Comparison of ENCODE assay signal across 12 cellular contexts in genomic region chr4:36551697-36552214, GRCh38.
A peak's percentile ranks its signal among the peaks of the same experiment; 100 is the strongest.
DNase-seq lines count a peak whose midpoint lies in the region; ATAC-seq and TF ChIP-seq lines count a peak whose summit lies in the region.
"Had no signal": no experiment of that assay in that cellular context is flagged by ENCODE, and none has a peak within 500 bp of the region (broad histone marks: within the 10 kb centered on the region; RNA-seq: fewer than 3 reads in every experiment).

No MANE protein-coding gene starts in this region.

- no peaks in the 10 kb centered on the region for H3K36me3 Mint-ChIP-seq in T-helper 2 cell treated with Interferon-gamma antibody and Interleukin-4, amounts not matched to agents 5 μg/mL and 100 μg/mL, for 36 hours (ENCODE audit: low read depth)
- no peaks in the 10 kb centered on the region for H3K36me3 Mint-ChIP-seq in progenitor cell of endocrine pancreas (ENCODE audit: insufficient read depth)

- no peaks in the 10 kb centered on the region for H3K27me3 Mint-ChIP-seq in T-helper 2 cell treated with Interferon-gamma antibody and Interleukin-4, amounts not matched to agents 5 μg/mL and 100 μg/mL, for 36 hours (ENCODE audit: low read depth)
- no peaks in the 10 kb centered on the region for H3K27me3 Mint-ChIP-seq in progenitor cell of endocrine pancreas

- peak in 2 of 3 donors; percentile 1 to 4 for DNase-seq in stimulated activated CD4-positive, alpha-beta T cell treated with anti-CD3 and anti-CD28 coated beads, Interleukin-12 subunit alpha, Interleukin-12 subunit beta, amount 100 ng/mL, for 48 hours (ENCODE audit: low read depth in 2 of 3, low spot score in 1 of 3)
- no peak for DNase-seq in stimulated activated CD4-positive, alpha-beta T cell treated with anti-CD3 and anti-CD28 coated beads, Interleukin-4, amount 100 ng/mL, for 4 hours
- DNase-seq in T-helper 2 cell treated with Interferon-gamma antibody and Interleukin-4, amounts not matched to agents 5 μg/mL and 100 μg/mL, for 36 hours (ENCODE audit: low spot score): peak; percentile 18
- DNase-seq in NCI-H1694 treated with DMSO at 0.1 percent for 48 hours (lab: John Stamatoyannopoulos, UW) (no peak), progenitor cell of endocrine pancreas (ENCODE audit: low spot score, unreplicated experiment) (no peak), ureter (ENCODE audit: low spot score) (no peak), NCI-H1092 treated with DMSO at 0.1 percent for 48 hours (lab: John Stamatoyannopoulos, UW) (no peak)
- DNase-seq: activated gamma-delta T cell treated with Interleukin-2 at 50 U/mL for 16 hours, foreskin fibroblast had no signal

- TF ChIP-seq CTCF in progenitor cell of endocrine pancreas (IDR thresholded peaks at IDR 0.05; ENCODE audit: unreplicated experiment): no peak

- peaks cover 11% of the 10 kb centered on the region for H3K4me1 Mint-ChIP-seq in T-helper 2 cell treated with Interferon-gamma antibody and Interleukin-4, amounts not matched to agents 5 μg/mL and 100 μg/mL, for 36 hours (ENCODE audit: low read depth)
- peaks cover 1% of the 10 kb centered on the region for H3K4me1 Mint-ChIP-seq in progenitor cell of endocrine pancreas (ENCODE audit: low read depth)
- H3K4me1 Mint-ChIP-seq: B cell, nephron had no signal

- no peaks in the 10 kb centered on the region for H3K9me3 Mint-ChIP-seq in T-helper 2 cell treated with Interferon-gamma antibody and Interleukin-4, amounts not matched to agents 5 μg/mL and 100 μg/mL, for 36 hours
- no peaks in the 10 kb centered on the region for H3K9me3 Mint-ChIP-seq in progenitor cell of endocrine pancreas (ENCODE audit: low read depth)
- H3K9me3 Mint-ChIP-seq: nephron had no signal

- ATAC-seq in HG02885 (IDR thresholded peaks at IDR 0.05; ENCODE audit: poor library complexity, unreplicated experiment): peak; percentile 92

- no peak overlapping the region for H3K4me3 Mint-ChIP-seq in T-helper 2 cell treated with Interferon-gamma antibody and Interleukin-4, amounts not matched to agents 5 μg/mL and 100 μg/mL, for 36 hours
- H3K4me3 Mint-ChIP-seq in progenitor cell of endocrine pancreas (ENCODE audit: low read depth): no peak overlapping the region
- H3K4me3 Mint-ChIP-seq: B cell, nephron had no signal

- H3K27ac Mint-ChIP-seq in T-helper 2 cell treated with Interferon-gamma antibody and Interleukin-4, amounts not matched to agents 5 μg/mL and 100 μg/mL, for 36 hours: peak overlapping the region; percentile 7
- H3K27ac Mint-ChIP-seq in progenitor cell of endocrine pancreas: no peak overlapping the region
- H3K27ac Mint-ChIP-seq: B cell, nephron had no signal

Comparison
In these comparisons a context has a peak if more than half of its experiments do, and no peak if none do; other contexts are left out.
1. DNase-seq: peak in stimulated activated CD4-positive, alpha-beta T cell treated with anti-CD3 and anti-CD28 coated beads, Interleukin-12 subunit alpha, Interleukin-12 subunit beta, amount 100 ng/mL, for 48 hours (2 of 3) and T-helper 2 cell treated with Interferon-gamma antibody and Interleukin-4, amounts not matched to agents 5 μg/mL and 100 μg/mL, for 36 hours (single experiment); none in stimulated activated CD4-positive, alpha-beta T cell treated with anti-CD3 and anti-CD28 coated beads, Interleukin-4, amount 100 ng/mL, for 4 hours (0 of 2), NCI-H1694 treated with DMSO at 0.1 percent for 48 hours (single experiment), progenitor cell of endocrine pancreas (single experiment), ureter (single experiment) and NCI-H1092 treated with DMSO at 0.1 percent for 48 hours (single experiment).